In genomic region chr6:39758905-39759605, GRCh38 we compare ENCODE assay signal across 2 cellular contexts.
TF ChIP-seq lines count a peak whose summit lies in the region.

No MANE protein-coding gene starts in this region.

TF ChIP-seq in HepG2, 621 proteins besides CTCF, POLR2A, EP300 and RAD21:
- TF ChIP-seq ZNF839 (CRISPR knock-in tag; IDR thresholded peaks at IDR 0.05; ENCODE audit: borderline replicate concordance): no peak
- TF ChIP-seq FOSL2 (CRISPR knock-in tag; IDR thresholded peaks at IDR 0.05): peak; percentile 26; the same call in 1 of the 2 replicates

TF ChIP-seq in neural cell, 6 proteins besides CTCF, POLR2A, EP300 and RAD21:
- TF ChIP-seq EZH2 (IDR thresholded peaks at IDR 0.05; ENCODE audit: borderline replicate concordance, insufficient read depth, low read length, poor library complexity, severe bottlenecking) (no peak), MXI1 (conservative IDR thresholded peaks at IDR 0.05; ENCODE audit: poor library complexity, severe bottlenecking) (peak; percentile 41), SMC3 (conservative IDR thresholded peaks at IDR 0.05; ENCODE audit: poor library complexity) (no peak), POLR2AphosphoS5 (IDR thresholded peaks at IDR 0.05) (peak; percentile 77)
TF ChIP-seq in neural cell: peak in this region for 2.
